ENCODE assay signal across 1 cellular context in the genomic region with DNA sequence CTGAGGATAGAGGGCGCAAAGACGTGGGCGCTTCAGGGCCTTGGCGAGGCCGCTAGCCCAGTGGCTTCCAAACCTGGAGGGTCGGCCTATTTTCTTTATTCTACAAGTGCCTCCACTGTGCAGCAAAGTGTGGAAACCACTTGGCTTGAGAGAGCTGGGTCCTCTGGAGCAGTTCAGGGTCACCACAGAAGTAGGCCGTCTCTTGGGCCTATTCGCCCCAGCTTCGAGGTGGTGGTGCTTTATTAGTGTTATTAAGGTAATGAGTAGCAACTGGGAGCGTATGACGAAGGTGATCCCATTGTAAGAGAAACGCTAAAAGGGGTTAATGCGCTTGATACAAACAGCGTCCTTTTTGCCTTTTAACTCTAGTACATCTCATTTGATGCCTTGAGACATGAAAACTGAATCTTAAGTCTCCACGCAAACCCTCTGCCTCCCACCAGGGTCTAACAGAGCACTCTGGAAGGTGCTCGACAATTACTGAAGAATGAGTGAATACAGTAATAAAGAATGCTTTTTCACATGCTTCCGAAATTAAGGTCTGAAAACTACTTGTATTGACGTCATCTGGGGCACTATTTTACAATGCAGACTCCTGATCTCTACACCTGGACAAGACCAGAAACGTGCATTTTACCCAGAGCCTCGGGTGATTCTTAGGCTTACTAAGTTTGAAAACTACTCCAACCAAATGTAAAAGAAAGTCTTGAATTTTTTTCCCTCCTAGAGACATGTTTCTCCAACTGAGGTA.
TF ChIP-seq lines count a peak whose summit lies in the region.

No MANE protein-coding gene starts in this region.

TF ChIP-seq in HepG2, 621 proteins besides CTCF, POLR2A, EP300 and RAD21 (continued from another document and continues in another):
- TF ChIP-seq, protein P1, sequence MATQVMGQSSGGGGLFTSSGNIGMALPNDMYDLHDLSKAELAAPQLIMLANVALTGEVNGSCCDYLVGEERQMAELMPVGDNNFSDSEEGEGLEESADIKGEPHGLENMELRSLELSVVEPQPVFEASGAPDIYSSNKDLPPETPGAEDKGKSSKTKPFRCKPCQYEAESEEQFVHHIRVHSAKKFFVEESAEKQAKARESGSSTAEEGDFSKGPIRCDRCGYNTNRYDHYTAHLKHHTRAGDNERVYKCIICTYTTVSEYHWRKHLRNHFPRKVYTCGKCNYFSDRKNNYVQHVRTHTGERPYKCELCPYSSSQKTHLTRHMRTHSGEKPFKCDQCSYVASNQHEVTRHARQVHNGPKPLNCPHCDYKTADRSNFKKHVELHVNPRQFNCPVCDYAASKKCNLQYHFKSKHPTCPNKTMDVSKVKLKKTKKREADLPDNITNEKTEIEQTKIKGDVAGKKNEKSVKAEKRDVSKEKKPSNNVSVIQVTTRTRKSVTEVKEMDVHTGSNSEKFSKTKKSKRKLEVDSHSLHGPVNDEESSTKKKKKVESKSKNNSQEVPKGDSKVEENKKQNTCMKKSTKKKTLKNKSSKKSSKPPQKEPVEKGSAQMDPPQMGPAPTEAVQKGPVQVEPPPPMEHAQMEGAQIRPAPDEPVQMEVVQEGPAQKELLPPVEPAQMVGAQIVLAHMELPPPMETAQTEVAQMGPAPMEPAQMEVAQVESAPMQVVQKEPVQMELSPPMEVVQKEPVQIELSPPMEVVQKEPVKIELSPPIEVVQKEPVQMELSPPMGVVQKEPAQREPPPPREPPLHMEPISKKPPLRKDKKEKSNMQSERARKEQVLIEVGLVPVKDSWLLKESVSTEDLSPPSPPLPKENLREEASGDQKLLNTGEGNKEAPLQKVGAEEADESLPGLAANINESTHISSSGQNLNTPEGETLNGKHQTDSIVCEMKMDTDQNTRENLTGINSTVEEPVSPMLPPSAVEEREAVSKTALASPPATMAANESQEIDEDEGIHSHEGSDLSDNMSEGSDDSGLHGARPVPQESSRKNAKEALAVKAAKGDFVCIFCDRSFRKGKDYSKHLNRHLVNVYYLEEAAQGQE (IDR thresholded peaks at IDR 0.05; ENCODE audit: borderline replicate concordance in 1 of 2, low read depth in 1 of 2, low read length in 2 of 2): no peak
- TF ChIP-seq ZSCAN25 (CRISPR knock-in tag; IDR thresholded peaks at IDR 0.05) (peak; percentile 19; the same call in 1 of the 2 replicates), DMAP1 (CRISPR knock-in tag; IDR thresholded peaks at IDR 0.05) (no peak), ZNF317 (CRISPR knock-in tag; IDR thresholded peaks at IDR 0.05) (peak; percentile 58; the same call in 1 of the 2 replicates), HHEX (CRISPR knock-in tag; IDR thresholded peaks at IDR 0.05) (no peak), MTERF4 (CRISPR knock-in tag; IDR thresholded peaks at IDR 0.05) (0 out of 2 replicates have a peak, but pooled peaks have one; percentile 40), ZC3H4 (CRISPR knock-in tag; IDR thresholded peaks at IDR 0.05; ENCODE audit: borderline replicate concordance) (peak; percentile 59; the same call in 1 of the 2 replicates), ZNF101 (CRISPR knock-in tag; IDR thresholded peaks at IDR 0.05; ENCODE audit: borderline replicate concordance, low read depth) (no peak), ZMYM2 (CRISPR knock-in tag; IDR thresholded peaks at IDR 0.05) (no peak), ELF3 (CRISPR knock-in tag; IDR thresholded peaks at IDR 0.05) (0 out of 2 replicates have a peak, but pooled peaks have one; percentile 3), ZBTB42 (CRISPR knock-in tag; IDR thresholded peaks at IDR 0.05) (0 out of 2 replicates have a peak, but pooled peaks have one; percentile 18), ZNF709 (CRISPR knock-in tag; IDR thresholded peaks at IDR 0.05) (0 out of 2 replicates have a peak, but pooled peaks have one; percentile 7), RFXANK (CRISPR knock-in tag; IDR thresholded peaks at IDR 0.05) (no peak), GZF1 (CRISPR knock-in tag; IDR thresholded peaks at IDR 0.05) (peak; percentile 99), ZNF652 (CRISPR knock-in tag; IDR thresholded peaks at IDR 0.05; ENCODE audit: borderline replicate concordance, low read depth) (peak; percentile 36; the same call in 1 of the 2 replicates), ZFX (CRISPR knock-in tag; IDR thresholded peaks at IDR 0.05; ENCODE audit: low read depth) (peak; percentile 98), SSRP1 (CRISPR knock-in tag; IDR thresholded peaks at IDR 0.05) (no peak), ZNF12 (CRISPR knock-in tag; IDR thresholded peaks at IDR 0.05) (0 out of 2 replicates have a peak, but pooled peaks have one; percentile 9), MBNL3 (CRISPR knock-in tag; conservative IDR thresholded peaks at IDR 0.05) (no peak), ZNF441 (CRISPR knock-in tag; IDR thresholded peaks at IDR 0.05; ENCODE audit: borderline replicate concordance) (no peak), ZFY (CRISPR knock-in tag; IDR thresholded peaks at IDR 0.05) (peak; percentile 40; the same call in 1 of the 2 replicates), ZNF136 (CRISPR knock-in tag; IDR thresholded peaks at IDR 0.05; ENCODE audit: low read depth) (0 out of 2 replicates have a peak, but pooled peaks have one; percentile 20), NFATC3 (CRISPR knock-in tag; IDR thresholded peaks at IDR 0.05) (no peak), ATF7 (IDR thresholded peaks at IDR 0.05) (0 out of 2 replicates have a peak, but pooled peaks have one; percentile 5), ATF7 (CRISPR knock-in tag; IDR thresholded peaks at IDR 0.05) (no peak), TGIF2 (CRISPR knock-in tag; IDR thresholded peaks at IDR 0.05) (peak; percentile 65; the same call in 1 of the 2 replicates), CCDC6 (CRISPR knock-in tag; IDR thresholded peaks at IDR 0.05) (0 out of 2 replicates have a peak, but pooled peaks have one; percentile 19), SP2 (CRISPR knock-in tag; IDR thresholded peaks at IDR 0.05) (0 out of 2 replicates have a peak, but pooled peaks have one; percentile 24), FOXA3 (CRISPR knock-in tag; IDR thresholded peaks at IDR 0.05) (no peak; the same call in 1 of the 2 replicates), HDAC6 (IDR thresholded peaks at IDR 0.05; ENCODE audit: low read depth, low read length) (no peak), MAZ (IDR thresholded peaks at IDR 0.05; ENCODE audit: borderline replicate concordance, low read depth, low read length) (no peak), MAZ (CRISPR knock-in tag; IDR thresholded peaks at IDR 0.05; ENCODE audit: low read depth) (peak; percentile 35; the same call in 1 of the 2 replicates), MYPOP (CRISPR knock-in tag; IDR thresholded peaks at IDR 0.05) (peak; percentile 24; the same call in 1 of the 2 replicates), RORA (CRISPR knock-in tag; IDR thresholded peaks at IDR 0.05) (no peak), ZNF501 (CRISPR knock-in tag; IDR thresholded peaks at IDR 0.05) (no peak), ERF (CRISPR knock-in tag; IDR thresholded peaks at IDR 0.05) (no peak)
- TF ChIP-seq, protein P2, sequence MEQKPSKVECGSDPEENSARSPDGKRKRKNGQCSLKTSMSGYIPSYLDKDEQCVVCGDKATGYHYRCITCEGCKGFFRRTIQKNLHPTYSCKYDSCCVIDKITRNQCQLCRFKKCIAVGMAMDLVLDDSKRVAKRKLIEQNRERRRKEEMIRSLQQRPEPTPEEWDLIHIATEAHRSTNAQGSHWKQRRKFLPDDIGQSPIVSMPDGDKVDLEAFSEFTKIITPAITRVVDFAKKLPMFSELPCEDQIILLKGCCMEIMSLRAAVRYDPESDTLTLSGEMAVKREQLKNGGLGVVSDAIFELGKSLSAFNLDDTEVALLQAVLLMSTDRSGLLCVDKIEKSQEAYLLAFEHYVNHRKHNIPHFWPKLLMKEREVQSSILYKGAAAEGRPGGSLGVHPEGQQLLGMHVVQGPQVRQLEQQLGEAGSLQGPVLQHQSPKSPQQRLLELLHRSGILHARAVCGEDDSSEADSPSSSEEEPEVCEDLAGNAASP (CRISPR knock-in tag; IDR thresholded peaks at IDR 0.05; ENCODE audit: borderline replicate concordance): no peak
- TF ChIP-seq, protein P3, sequence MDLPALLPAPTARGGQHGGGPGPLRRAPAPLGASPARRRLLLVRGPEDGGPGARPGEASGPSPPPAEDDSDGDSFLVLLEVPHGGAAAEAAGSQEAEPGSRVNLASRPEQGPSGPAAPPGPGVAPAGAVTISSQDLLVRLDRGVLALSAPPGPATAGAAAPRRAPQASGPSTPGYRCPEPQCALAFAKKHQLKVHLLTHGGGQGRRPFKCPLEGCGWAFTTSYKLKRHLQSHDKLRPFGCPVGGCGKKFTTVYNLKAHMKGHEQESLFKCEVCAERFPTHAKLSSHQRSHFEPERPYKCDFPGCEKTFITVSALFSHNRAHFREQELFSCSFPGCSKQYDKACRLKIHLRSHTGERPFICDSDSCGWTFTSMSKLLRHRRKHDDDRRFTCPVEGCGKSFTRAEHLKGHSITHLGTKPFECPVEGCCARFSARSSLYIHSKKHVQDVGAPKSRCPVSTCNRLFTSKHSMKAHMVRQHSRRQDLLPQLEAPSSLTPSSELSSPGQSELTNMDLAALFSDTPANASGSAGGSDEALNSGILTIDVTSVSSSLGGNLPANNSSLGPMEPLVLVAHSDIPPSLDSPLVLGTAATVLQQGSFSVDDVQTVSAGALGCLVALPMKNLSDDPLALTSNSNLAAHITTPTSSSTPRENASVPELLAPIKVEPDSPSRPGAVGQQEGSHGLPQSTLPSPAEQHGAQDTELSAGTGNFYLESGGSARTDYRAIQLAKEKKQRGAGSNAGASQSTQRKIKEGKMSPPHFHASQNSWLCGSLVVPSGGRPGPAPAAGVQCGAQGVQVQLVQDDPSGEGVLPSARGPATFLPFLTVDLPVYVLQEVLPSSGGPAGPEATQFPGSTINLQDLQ (CRISPR knock-in tag; IDR thresholded peaks at IDR 0.05): 0 out of 2 replicates have a peak, but pooled peaks have one; percentile 15
- TF ChIP-seq, protein P4, sequence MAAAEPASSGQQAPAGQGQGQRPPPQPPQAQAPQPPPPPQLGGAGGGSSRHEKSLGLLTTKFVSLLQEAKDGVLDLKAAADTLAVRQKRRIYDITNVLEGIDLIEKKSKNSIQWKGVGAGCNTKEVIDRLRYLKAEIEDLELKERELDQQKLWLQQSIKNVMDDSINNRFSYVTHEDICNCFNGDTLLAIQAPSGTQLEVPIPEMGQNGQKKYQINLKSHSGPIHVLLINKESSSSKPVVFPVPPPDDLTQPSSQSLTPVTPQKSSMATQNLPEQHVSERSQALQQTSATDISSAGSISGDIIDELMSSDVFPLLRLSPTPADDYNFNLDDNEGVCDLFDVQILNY (CRISPR knock-in tag; conservative IDR thresholded peaks at IDR 0.05): peak; percentile 19; the same call in 1 of the 2 replicates
- TF ChIP-seq, protein P5, sequence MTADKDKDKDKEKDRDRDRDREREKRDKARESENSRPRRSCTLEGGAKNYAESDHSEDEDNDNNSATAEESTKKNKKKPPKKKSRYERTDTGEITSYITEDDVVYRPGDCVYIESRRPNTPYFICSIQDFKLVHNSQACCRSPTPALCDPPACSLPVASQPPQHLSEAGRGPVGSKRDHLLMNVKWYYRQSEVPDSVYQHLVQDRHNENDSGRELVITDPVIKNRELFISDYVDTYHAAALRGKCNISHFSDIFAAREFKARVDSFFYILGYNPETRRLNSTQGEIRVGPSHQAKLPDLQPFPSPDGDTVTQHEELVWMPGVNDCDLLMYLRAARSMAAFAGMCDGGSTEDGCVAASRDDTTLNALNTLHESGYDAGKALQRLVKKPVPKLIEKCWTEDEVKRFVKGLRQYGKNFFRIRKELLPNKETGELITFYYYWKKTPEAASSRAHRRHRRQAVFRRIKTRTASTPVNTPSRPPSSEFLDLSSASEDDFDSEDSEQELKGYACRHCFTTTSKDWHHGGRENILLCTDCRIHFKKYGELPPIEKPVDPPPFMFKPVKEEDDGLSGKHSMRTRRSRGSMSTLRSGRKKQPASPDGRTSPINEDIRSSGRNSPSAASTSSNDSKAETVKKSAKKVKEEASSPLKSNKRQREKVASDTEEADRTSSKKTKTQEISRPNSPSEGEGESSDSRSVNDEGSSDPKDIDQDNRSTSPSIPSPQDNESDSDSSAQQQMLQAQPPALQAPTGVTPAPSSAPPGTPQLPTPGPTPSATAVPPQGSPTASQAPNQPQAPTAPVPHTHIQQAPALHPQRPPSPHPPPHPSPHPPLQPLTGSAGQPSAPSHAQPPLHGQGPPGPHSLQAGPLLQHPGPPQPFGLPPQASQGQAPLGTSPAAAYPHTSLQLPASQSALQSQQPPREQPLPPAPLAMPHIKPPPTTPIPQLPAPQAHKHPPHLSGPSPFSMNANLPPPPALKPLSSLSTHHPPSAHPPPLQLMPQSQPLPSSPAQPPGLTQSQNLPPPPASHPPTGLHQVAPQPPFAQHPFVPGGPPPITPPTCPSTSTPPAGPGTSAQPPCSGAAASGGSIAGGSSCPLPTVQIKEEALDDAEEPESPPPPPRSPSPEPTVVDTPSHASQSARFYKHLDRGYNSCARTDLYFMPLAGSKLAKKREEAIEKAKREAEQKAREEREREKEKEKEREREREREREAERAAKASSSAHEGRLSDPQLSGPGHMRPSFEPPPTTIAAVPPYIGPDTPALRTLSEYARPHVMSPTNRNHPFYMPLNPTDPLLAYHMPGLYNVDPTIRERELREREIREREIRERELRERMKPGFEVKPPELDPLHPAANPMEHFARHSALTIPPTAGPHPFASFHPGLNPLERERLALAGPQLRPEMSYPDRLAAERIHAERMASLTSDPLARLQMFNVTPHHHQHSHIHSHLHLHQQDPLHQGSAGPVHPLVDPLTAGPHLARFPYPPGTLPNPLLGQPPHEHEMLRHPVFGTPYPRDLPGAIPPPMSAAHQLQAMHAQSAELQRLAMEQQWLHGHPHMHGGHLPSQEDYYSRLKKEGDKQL (CRISPR knock-in tag; IDR thresholded peaks at IDR 0.05; ENCODE audit: low read depth): 0 out of 2 replicates have a peak, but pooled peaks have one; percentile 30
- TF ChIP-seq, protein P6, sequence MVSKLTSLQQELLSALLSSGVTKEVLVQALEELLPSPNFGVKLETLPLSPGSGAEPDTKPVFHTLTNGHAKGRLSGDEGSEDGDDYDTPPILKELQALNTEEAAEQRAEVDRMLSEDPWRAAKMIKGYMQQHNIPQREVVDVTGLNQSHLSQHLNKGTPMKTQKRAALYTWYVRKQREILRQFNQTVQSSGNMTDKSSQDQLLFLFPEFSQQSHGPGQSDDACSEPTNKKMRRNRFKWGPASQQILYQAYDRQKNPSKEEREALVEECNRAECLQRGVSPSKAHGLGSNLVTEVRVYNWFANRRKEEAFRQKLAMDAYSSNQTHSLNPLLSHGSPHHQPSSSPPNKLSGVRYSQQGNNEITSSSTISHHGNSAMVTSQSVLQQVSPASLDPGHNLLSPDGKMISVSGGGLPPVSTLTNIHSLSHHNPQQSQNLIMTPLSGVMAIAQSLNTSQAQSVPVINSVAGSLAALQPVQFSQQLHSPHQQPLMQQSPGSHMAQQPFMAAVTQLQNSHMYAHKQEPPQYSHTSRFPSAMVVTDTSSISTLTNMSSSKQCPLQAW (CRISPR knock-in tag; IDR thresholded peaks at IDR 0.05): peak; percentile 46; the same call in 1 of the 2 replicates
